In the genomic region with DNA sequence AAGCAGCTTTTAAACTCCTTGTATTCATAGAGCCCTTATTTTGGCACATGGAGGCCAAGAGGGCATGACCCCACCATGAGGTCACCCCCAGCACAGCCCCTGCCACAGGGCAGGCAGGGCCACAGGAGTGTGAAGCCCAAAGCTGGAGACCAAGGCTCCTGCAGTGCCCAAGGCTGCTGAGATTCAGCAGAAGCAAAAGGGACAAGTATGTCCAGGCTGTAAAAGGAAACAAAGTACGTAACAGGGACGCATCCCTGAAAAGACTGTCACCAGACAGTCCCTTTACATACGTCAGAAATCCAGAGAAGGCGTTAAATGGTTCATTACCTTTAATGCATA, we compare ENCODE assay signal across 19 cellular contexts. TPM values are rescaled to one million over a fixed set of nuclear protein-coding genes. Genes with fewer than 3 reads are reported as not detected.
DNase-seq lines count a peak whose midpoint lies in the region; ATAC-seq and TF ChIP-seq lines count a peak whose summit lies in the region.
"Had no signal": no experiment of that assay in that cellular context is flagged by ENCODE, and none has a peak within 500 bp of the region (broad histone marks: within the 10 kb centered on the region; RNA-seq: fewer than 3 reads in every experiment).

No MANE protein-coding gene starts in this region.

- ATAC-seq in Right ventricle myocardium superior (ENCODE audit: poor library complexity) (no peak), left cardiac atrium (no peak), lower lobe of right lung (no peak), HG03196 (IDR thresholded peaks at IDR 0.05; ENCODE audit: unreplicated experiment) (no peak)

- H3K27me3 ChIP-seq in lower lobe of right lung (ENCODE audit: low read depth) (no peaks in the 10 kb centered on the region), transverse colon (no peaks in the 10 kb centered on the region), HAP-1 (ENCODE audit: low read depth) (no peaks in the 10 kb centered on the region)
- H3K27me3 ChIP-seq: MG63 had no signal

- H3K27ac ChIP-seq in epithelial cell of prostate (peak overlapping the region; percentile 94), lower lobe of right lung (peak overlapping the region; percentile 78), transverse colon (peak overlapping the region in 3 of 4 donors; percentile 11 to 61 (median 51))
- H3K27ac ChIP-seq: HL-60 had no signal

- TF ChIP-seq CTCF in lower lobe of right lung (IDR thresholded peaks at IDR 0.05) (no peak), transverse colon (IDR thresholded peaks at IDR 0.05) (no peak)

- no peak for TF ChIP-seq EP300 in transverse colon (IDR thresholded peaks at IDR 0.05; ENCODE audit: low read depth)

- TF ChIP-seq POLR2A in transverse colon (IDR thresholded peaks at IDR 0.05), result no peak

- peaks cover 30% of the 10 kb centered on the region for H3K4me1 ChIP-seq in lower lobe of right lung
- H3K4me1 ChIP-seq in transverse colon, result peaks cover 0 to 30% (median 10%) of the 10 kb centered on the region in 4 donors
- no peaks in the 10 kb centered on the region for H3K4me1 ChIP-seq in HAP-1

- in situ Hi-C loops in transverse colon (cut with MboI; ENCODE audit: low pct_ligation_motif_present in 1 of 4, low pct_unique_long_range_greater_than_20kb in 1 of 4, low sequenced_read_pairs in 3 of 4), result no loop called here
- in situ Hi-C loops in HAP-1 (cut with MboI; ENCODE audit: low sequenced_read_pairs), result no loop called here

- intact Hi-C loops in Right ventricle myocardium superior (cut with DNase I) (no loop called here), left cardiac atrium (cut with DNase I) (no loop called here), lower lobe of right lung (cut with DNase I) (no loop called here), transverse colon (cut with DNase I; ENCODE audit: low total_unique reads) (no loop called here)

- DNase-seq in Right ventricle myocardium superior (peak; percentile 17), left cardiac atrium (no peak), epithelial cell of prostate (ENCODE audit: low read depth, low spot score) (no peak), lower lobe of right lung (no peak), transverse colon (no peak), HuH-7 (ENCODE audit: low spot score) (no peak), HAP-1 (ENCODE audit: low spot score in 2 of 2) (no peak)
- DNase-seq: CD4-positive, alpha-beta memory T cell; EL; Karpas-422; MG63; NCI-H1048; NCI-H1436; NCI-H1930; NCI-H345; NCI-H524 treated with DMSO at 0.1 percent for 48 hours; SIG-M5 had no signal

- WGBS in transverse colon (ENCODE audit: low coverage in 1 of 2), 2 donors, result 65 to 84% methylated on average over 2 to 4 of the region's 4 CpGs

- H3K36me3 ChIP-seq in lower lobe of right lung (peaks cover 40% of the 10 kb centered on the region), transverse colon (peaks cover 0 to 21% (median 7%) of the 10 kb centered on the region in 4 donors), HAP-1 (replicated peaks) (peaks cover 16% of the 10 kb centered on the region)
- H3K36me3 ChIP-seq: MG63 had no signal

- H3K9me3 ChIP-seq in lower lobe of right lung, result no peaks in the 10 kb centered on the region
- no peaks in the 10 kb centered on the region for H3K9me3 ChIP-seq in transverse colon
- H3K9me3 ChIP-seq in HAP-1, result peaks cover 3% of the 10 kb centered on the region
- H3K9me3 ChIP-seq: MG63 had no signal

- H3K4me3 ChIP-seq in lower lobe of right lung, result no peak overlapping the region
- no peak overlapping the region for H3K4me3 ChIP-seq in transverse colon
- H3K4me3 ChIP-seq in HAP-1, result no peak overlapping the region
- H3K4me3 ChIP-seq: MG63 had no signal

RNA-seq across cellular contexts. Expression of gene GAK, which starts 18.9 kb away (rescaled TPM):
- total RNA-seq in Right ventricle myocardium superior (27.9 TPM), left cardiac atrium (10 to 100 TPM; 38.1 to 43.2 TPM), lower lobe of right lung (130 TPM), transverse colon (100 to 1,000 TPM; 230 to 882 (median 305) TPM)

RNA-seq across cellular contexts. Expression of gene TMEM175, which starts 19.0 kb away (rescaled TPM):
- total RNA-seq in Right ventricle myocardium superior (14.9 TPM), left cardiac atrium (10 to 100 TPM; 17.9 to 20.7 TPM), lower lobe of right lung (45.3 TPM), transverse colon (100 to 1,000 TPM in 1 of 4 donors, 10 to 100 TPM in 3; 44.0 to 116 (median 50.5) TPM)
